ENCODE assay signal across 39 cellular contexts in genomic region chr9:89187950-89188349, GRCh38. TPM values are rescaled to one million over a fixed set of nuclear protein-coding genes. Genes with fewer than 3 reads are reported as not detected.
"Had no signal": no experiment of that assay in that cellular context is flagged by ENCODE, and none has a peak within 500 bp of the region (broad histone marks: within the 10 kb centered on the region; RNA-seq: fewer than 3 reads in every experiment).

No MANE protein-coding gene starts in this region.

- H3K36me3 Mint-ChIP-seq: activated naive CD4-positive, alpha-beta T cell treated with anti-CD3 and anti-CD28 coated beads, Interleukin-2, amount 10 ng/mL, durations not matched to agents 7 days and 5 days; activated naive CD4-positive, alpha-beta T cell treated with anti-CD3 and anti-CD28 coated beads, Interleukin-2, amount 50 U/mL, for 24 hours; activated naive CD8-positive, alpha-beta T cell treated with anti-CD3 and anti-CD28 coated beads for 36 hours; activated naive CD8-positive, alpha-beta T cell treated with anti-CD3 and anti-CD28 coated beads, Interleukin-2, amount 10 ng/mL, durations not matched to agents 7 days and 5 days; brain had no signal

- H3K9me3 Mint-ChIP-seq: activated naive CD4-positive, alpha-beta T cell treated with anti-CD3 and anti-CD28 coated beads for 36 hours; activated naive CD4-positive, alpha-beta T cell treated with anti-CD3 and anti-CD28 coated beads, Interleukin-2, amount 10 ng/mL, durations not matched to agents 7 days and 5 days; activated naive CD4-positive, alpha-beta T cell treated with anti-CD3 and anti-CD28 coated beads, Interleukin-2, amount 50 U/mL, for 72 hours; activated naive CD8-positive, alpha-beta T cell treated with anti-CD3 and anti-CD28 coated beads, Interleukin-2, amount 10 ng/mL, durations not matched to agents 7 days and 5 days; activated T-cell treated with anti-CD3 and anti-CD28 coated beads, Interleukin-2, amount 50 U/mL, for 72 hours; activated T-helper 1 cell treated with anti-CD3 and anti-CD28 coated beads, Interleukin-12 subunit alpha, Interleukin-12 subunit beta, Interleukin-2, Interleukin-4 antibody, amounts not matched to agents 30 ng/mL and 10 ng/mL and 1 ng/mL, durations not matched to agents 14 hours and 24 hours and 36 hours; activated T-helper 17 cell treated with anti-CD3 and anti-CD28 coated beads, Interleukin-2, amount 50 U/mL, for 72 hours; activated T-helper 2 cell treated with anti-CD3 and anti-CD28 coated beads, Interferon-gamma antibody, Interleukin-2, Interleukin-4, amounts not matched to agents 10 μg/mL and 5 μg/mL and 100 μg/mL, durations not matched to agents 14 hours and 24 hours and 36 hours; central memory CD8-positive, alpha-beta T cell had no signal

- ATAC-seq: activated naive CD4-positive, alpha-beta T cell treated with anti-CD3 and anti-CD28 coated beads, Interleukin-2, amount 50 U/mL, for 72 hours; activated naive CD8-positive, alpha-beta T cell treated with anti-CD3 and anti-CD28 coated beads, Interleukin-2, amount 50 U/mL, for 24 hours; activated T-cell treated with anti-CD3 and anti-CD28 coated beads, Interleukin-2, amount 50 U/mL, for 4 hours; activated T-cell treated with anti-CD3 and anti-CD28 coated beads, Interleukin-2, amount 50 U/mL, for 72 hours; activated T-helper 17 cell treated with anti-CD3 and anti-CD28 coated beads, Interleukin-2, amount 50 U/mL, for 72 hours; body of pancreas had no signal

- H3K4me3 Mint-ChIP-seq: activated naive CD4-positive, alpha-beta T cell treated with anti-CD3 and anti-CD28 coated beads for 36 hours; activated naive CD4-positive, alpha-beta T cell treated with anti-CD3 and anti-CD28 coated beads, Interleukin-2, amount 10 ng/mL, durations not matched to agents 7 days and 5 days; activated naive CD4-positive, alpha-beta T cell treated with anti-CD3 and anti-CD28 coated beads, Interleukin-2, amount 50 U/mL, for 24 hours; activated naive CD8-positive, alpha-beta T cell; activated naive CD8-positive, alpha-beta T cell treated with anti-CD3 and anti-CD28 coated beads for 36 hours; activated naive CD8-positive, alpha-beta T cell treated with anti-CD3 and anti-CD28 coated beads, Interleukin-2, amount 10 ng/mL, durations not matched to agents 7 days and 5 days; activated naive CD8-positive, alpha-beta T cell treated with anti-CD3 and anti-CD28 coated beads, Interleukin-2, amount 50 U/mL, for 24 hours; activated T-cell treated with anti-CD3 and anti-CD28 coated beads, Interleukin-2, amount 50 U/mL, for 24 hours; activated T-cell treated with anti-CD3 and anti-CD28 coated beads, Interleukin-2, amount 50 U/mL, for 4 hours; activated T-cell treated with anti-CD3 and anti-CD28 coated beads, Interleukin-2, amount 50 U/mL, for 72 hours; activated T-helper 1 cell treated with anti-CD3 and anti-CD28 coated beads, Interleukin-12 subunit alpha, Interleukin-12 subunit beta, Interleukin-2, Interleukin-4 antibody, amounts not matched to agents 30 ng/mL and 10 ng/mL and 1 ng/mL, durations not matched to agents 14 hours and 24 hours and 36 hours; activated T-helper 17 cell treated with anti-CD3 and anti-CD28 coated beads, Interleukin-2, amount 50 U/mL, for 72 hours; brain; central memory CD8-positive, alpha-beta T cell had no signal

- DNase-seq: activated effector memory CD4-positive, alpha-beta T cell treated with anti-CD3 and anti-CD28 coated beads, Interleukin-2, amount 50 U/mL, for 16 hours; activated gamma-delta T cell; activated gamma-delta T cell treated with Interleukin-2 at 50 U/mL for 16 hours; activated naive CD4-positive, alpha-beta T cell; activated naive CD4-positive, alpha-beta T cell treated with anti-CD3 and anti-CD28 coated beads for 36 hours; activated naive CD4-positive, alpha-beta T cell treated with anti-CD3 and anti-CD28 coated beads, Interleukin-2, amount 10 ng/mL, durations not matched to agents 7 days and 5 days; activated naive CD4-positive, alpha-beta T cell treated with Interleukin-2 at 50 U/mL for 16 hours; activated naive CD8-positive, alpha-beta T cell treated with anti-CD3 and anti-CD28 coated beads for 36 hours; activated naive CD8-positive, alpha-beta T cell treated with anti-CD3 and anti-CD28 coated beads, Interleukin-2, amount 10 ng/mL, durations not matched to agents 7 days and 5 days; activated naive CD8-positive, alpha-beta T cell treated with anti-CD3 and anti-CD28 coated beads, Interleukin-2, amount 50 U/mL, for 24 hours; activated T-cell treated with anti-CD3 and anti-CD28 coated beads, Interleukin-2, amount 50 U/mL, for 1 hour; activated T-cell treated with anti-CD3 and anti-CD28 coated beads, Interleukin-2, amount 50 U/mL, for 24 hours; activated T-cell treated with anti-CD3 and anti-CD28 coated beads, Interleukin-2, amount 50 U/mL, for 4 hours; activated T-cell treated with anti-CD3 and anti-CD28 coated beads, Interleukin-2, amount 50 U/mL, for 48 hours; activated T-cell treated with anti-CD3 and anti-CD28 coated beads, Interleukin-2, amount 50 U/mL, for 72 hours; adrenal gland; amniotic stem cell; amygdala; anterior cingulate cortex; aorta; body of pancreas; brain microvascular endothelial cell; caudate nucleus; central memory CD4-positive, alpha-beta T cell; cerebellar nuclear complex had no signal

- H3K27ac Mint-ChIP-seq: activated naive CD4-positive, alpha-beta T cell treated with anti-CD3 and anti-CD28 coated beads for 36 hours; activated naive CD4-positive, alpha-beta T cell treated with anti-CD3 and anti-CD28 coated beads, Interleukin-2, amount 10 ng/mL, durations not matched to agents 7 days and 5 days; activated naive CD4-positive, alpha-beta T cell treated with anti-CD3 and anti-CD28 coated beads, Interleukin-2, amount 50 U/mL, for 24 hours; activated naive CD4-positive, alpha-beta T cell treated with anti-CD3 and anti-CD28 coated beads, Interleukin-2, amount 50 U/mL, for 72 hours; activated naive CD8-positive, alpha-beta T cell; activated naive CD8-positive, alpha-beta T cell treated with anti-CD3 and anti-CD28 coated beads for 36 hours; activated naive CD8-positive, alpha-beta T cell treated with anti-CD3 and anti-CD28 coated beads, Interleukin-2, amount 10 ng/mL, durations not matched to agents 7 days and 5 days; activated naive CD8-positive, alpha-beta T cell treated with anti-CD3 and anti-CD28 coated beads, Interleukin-2, amount 50 U/mL, for 24 hours; activated T-cell treated with anti-CD3 and anti-CD28 coated beads, Interleukin-2, amount 50 U/mL, for 24 hours; activated T-cell treated with anti-CD3 and anti-CD28 coated beads, Interleukin-2, amount 50 U/mL, for 72 hours; activated T-helper 1 cell treated with anti-CD3 and anti-CD28 coated beads, Interleukin-12 subunit alpha, Interleukin-12 subunit beta, Interleukin-2, Interleukin-4 antibody, amounts not matched to agents 30 ng/mL and 10 ng/mL and 1 ng/mL, durations not matched to agents 14 hours and 24 hours and 36 hours; activated T-helper 17 cell treated with anti-CD3 and anti-CD28 coated beads, Interleukin-2, amount 50 U/mL, for 72 hours; activated T-helper 2 cell treated with anti-CD3 and anti-CD28 coated beads, Interferon-gamma antibody, Interleukin-2, Interleukin-4, amounts not matched to agents 10 μg/mL and 5 μg/mL and 100 μg/mL, durations not matched to agents 14 hours and 24 hours and 36 hours; brain had no signal

- H3K27me3 Mint-ChIP-seq: brain had no signal

- H3K27me3 ChIP-seq: adrenal gland, ascending aorta, body of pancreas, brain microvascular endothelial cell, breast epithelium, cardiac muscle cell had no signal

- H3K36me3 ChIP-seq: adrenal gland, ascending aorta, brain microvascular endothelial cell, breast epithelium, cardiac muscle cell had no signal

- H3K4me1 ChIP-seq: adrenal gland, ascending aorta, body of pancreas, breast epithelium had no signal

- FAIRE-seq: astrocyte, bronchial epithelial cell, colon had no signal

- H3K4me3 ChIP-seq: adrenal gland, ascending aorta, body of pancreas, breast epithelium, cardiac muscle cell had no signal

- H3K9me3 ChIP-seq: adrenal gland, body of pancreas, breast epithelium had no signal

- H3K4me1 Mint-ChIP-seq: activated naive CD4-positive, alpha-beta T cell treated with anti-CD3 and anti-CD28 coated beads, Interleukin-2, amount 10 ng/mL, durations not matched to agents 7 days and 5 days; activated naive CD4-positive, alpha-beta T cell treated with anti-CD3 and anti-CD28 coated beads, Interleukin-2, amount 50 U/mL, for 24 hours; activated naive CD8-positive, alpha-beta T cell treated with anti-CD3 and anti-CD28 coated beads for 36 hours; activated naive CD8-positive, alpha-beta T cell treated with anti-CD3 and anti-CD28 coated beads, Interleukin-2, amount 10 ng/mL, durations not matched to agents 7 days and 5 days; activated naive CD8-positive, alpha-beta T cell treated with anti-CD3 and anti-CD28 coated beads, Interleukin-2, amount 50 U/mL, for 24 hours; activated T-helper 17 cell treated with anti-CD3 and anti-CD28 coated beads, Interleukin-2, amount 50 U/mL, for 72 hours; central memory CD8-positive, alpha-beta T cell had no signal

- H3K27ac ChIP-seq: adrenal gland, ascending aorta, body of pancreas, brain microvascular endothelial cell, breast epithelium, cardiac muscle cell had no signal

RNA-seq across cellular contexts. Expression of gene SHC3, which starts 9.3 kb away (rescaled TPM):
- total RNA-seq: activated naive CD4-positive, alpha-beta T cell treated with anti-CD3 and anti-CD28 coated beads for 36 hours; activated naive CD8-positive, alpha-beta T cell treated with anti-CD3 and anti-CD28 coated beads for 36 hours; activated naive CD8-positive, alpha-beta T cell treated with anti-CD3 and anti-CD28 coated beads, Interleukin-2, amount 10 ng/mL, durations not matched to agents 7 days and 5 days; activated T-cell treated with anti-CD3 and anti-CD28 coated beads, Interleukin-2, amount 50 U/mL, for 72 hours; activated T-helper 1 cell treated with anti-CD3 and anti-CD28 coated beads, Interleukin-12 subunit alpha, Interleukin-12 subunit beta, Interleukin-2, Interleukin-4 antibody, amounts not matched to agents 30 ng/mL and 10 ng/mL and 1 ng/mL, durations not matched to agents 14 hours and 24 hours and 36 hours; activated T-helper 17 cell treated with anti-CD3 and anti-CD28 coated beads, Interleukin-2, amount 50 U/mL, for 72 hours; activated T-helper 2 cell treated with anti-CD3 and anti-CD28 coated beads, Interferon-gamma antibody, Interleukin-2, Interleukin-4, amounts not matched to agents 10 μg/mL and 5 μg/mL and 100 μg/mL, durations not matched to agents 14 hours and 24 hours and 36 hours had no signal
